Comparison of ENCODE assay signal across 30 cellular contexts in genomic region chr6:46888031-46888430, GRCh38. TPM values are rescaled to one million over a fixed set of nuclear protein-coding genes. Genes with fewer than 3 reads are reported as not detected.
DNase-seq lines count a peak whose midpoint lies in the region; ATAC-seq, FAIRE-seq and TF ChIP-seq lines count a peak whose summit lies in the region.
"Had no signal": no experiment of that assay in that cellular context is flagged by ENCODE, and none has a peak within 500 bp of the region (broad histone marks: within the 10 kb centered on the region; RNA-seq: fewer than 3 reads in every experiment).

No MANE protein-coding gene starts in this region.

- ATAC-seq in foreskin keratinocyte = peak; percentile 80
- ATAC-seq in stimulated activated effector memory CD8-positive, alpha-beta T cell treated with anti-CD3 and anti-CD28 coated beads, Interleukin-12 subunit alpha, Interleukin-12 subunit beta, amount 100 ng/mL, for 72 hours = peak; percentile 16
- ATAC-seq in GM21737 (IDR thresholded peaks at IDR 0.05; ENCODE audit: unreplicated experiment) = no peak
- no peak for ATAC-seq in left colon
- ATAC-seq: gastrocnemius medialis, Right ventricle myocardium inferior had no signal

- H3K4me1 Mint-ChIP-seq in astrocyte (ENCODE audit: low read depth, unreplicated experiment) = peaks cover 13% of the 10 kb centered on the region
- H3K4me1 Mint-ChIP-seq in stimulated activated effector memory CD8-positive, alpha-beta T cell treated with anti-CD3 and anti-CD28 coated beads, Interleukin-12 subunit alpha, Interleukin-12 subunit beta, amount 100 ng/mL, for 72 hours = no peaks in the 10 kb centered on the region
- H3K4me1 Mint-ChIP-seq: CD8-positive, alpha-beta memory T cell had no signal

- no peaks in the 10 kb centered on the region for H3K79me2 ChIP-seq in astrocyte (ENCODE audit: insufficient read depth, low read length)

- peaks cover 4% of the 10 kb centered on the region for H3K4me1 ChIP-seq in astrocyte (ENCODE audit: insufficient read depth, low read length)
- no peaks in the 10 kb centered on the region for H3K4me1 ChIP-seq in foreskin keratinocyte
- H3K4me1 ChIP-seq: adrenal gland, gastrocnemius medialis, tibial nerve had no signal

- H3K4me2 ChIP-seq in astrocyte (ENCODE audit: low read length) = peak overlapping the region; percentile 5

- H3K9me3 Mint-ChIP-seq in astrocyte (ENCODE audit: unreplicated experiment) = no peaks in the 10 kb centered on the region
- H3K9me3 Mint-ChIP-seq in stimulated activated effector memory CD8-positive, alpha-beta T cell treated with anti-CD3 and anti-CD28 coated beads, Interleukin-12 subunit alpha, Interleukin-12 subunit beta, amount 100 ng/mL, for 72 hours = no peaks in the 10 kb centered on the region
- H3K9me3 Mint-ChIP-seq: CD8-positive, alpha-beta memory T cell had no signal

- no peak overlapping the region for H3K4me3 ChIP-seq in astrocyte (ENCODE audit: insufficient read depth, low read depth, low read length)
- H3K4me3 ChIP-seq: adrenal gland, gastrocnemius medialis, MG63, right atrium auricular region, stomach, tibial nerve had no signal

- no peak for TF ChIP-seq CTCF in astrocyte (IDR thresholded peaks at IDR 0.05; ENCODE audit: insufficient read depth, low read depth, low read length)
- no peak for TF ChIP-seq CTCF in foreskin keratinocyte (conservative IDR thresholded peaks at IDR 0.05)

- peaks cover 3% of the 10 kb centered on the region for H3K27me3 Mint-ChIP-seq in astrocyte (ENCODE audit: low read depth, unreplicated experiment)

- peak overlapping the region; percentile 29 for H3K27ac Mint-ChIP-seq in astrocyte (ENCODE audit: unreplicated experiment)
- no peak overlapping the region for H3K27ac Mint-ChIP-seq in stimulated activated effector memory CD8-positive, alpha-beta T cell treated with anti-CD3 and anti-CD28 coated beads, Interleukin-12 subunit alpha, Interleukin-12 subunit beta, amount 100 ng/mL, for 72 hours
- H3K27ac Mint-ChIP-seq: CD8-positive, alpha-beta memory T cell had no signal

- no peaks in the 10 kb centered on the region for H3K9me3 ChIP-seq in astrocyte (ENCODE audit: insufficient read depth, low read depth, low read length)
- H3K9me3 ChIP-seq: adrenal gland, gastrocnemius medialis, MG63, right atrium auricular region, stomach, tibial nerve had no signal

- H3K27me3 ChIP-seq in astrocyte (ENCODE audit: insufficient read depth, low read length) (no peaks in the 10 kb centered on the region), foreskin keratinocyte (no peaks in the 10 kb centered on the region)
- H3K27me3 ChIP-seq: adrenal gland, gastrocnemius medialis, MG63, right atrium auricular region, stomach, tibial nerve had no signal

- intact Hi-C loops in left colon (cut with DNase I, micrococcal nuclease) = no loop called here

- no peak for FAIRE-seq in astrocyte (lab: Jason Lieb, UNC)
- FAIRE-seq: H54 had no signal

- DNase-seq in HT1080 (ENCODE audit: low read depth) (peak; percentile 87), astrocyte (ENCODE audit: low read depth) (peak; percentile 80), foreskin keratinocyte (peak; percentile 16 to 72), islet precursor cell (no peak), left colon (no peak)
- DNase-seq in stimulated activated effector memory CD8-positive, alpha-beta T cell treated with anti-CD3 and anti-CD28 coated beads, Interleukin-12 subunit alpha, Interleukin-12 subunit beta, amount 100 ng/mL, for 72 hours (ENCODE audit: low spot score in 2 of 2) = no peak
- DNase-seq in activated CD4-positive, alpha-beta T cell treated with anti-CD3 and anti-CD28 coated beads, Interleukin-2, amount 50 U/mL, for 4 hours = no peak
- DNase-seq: activated CD4-positive, CD25-positive, alpha-beta regulatory T cell; activated naive CD4-positive, alpha-beta T cell; activated T-cell treated with anti-CD3 and anti-CD28 coated beads, Interleukin-2, amount 50 U/mL, for 1 hour; adrenal gland; caudate nucleus; CD8-positive, alpha-beta memory T cell; DMS79 treated with DMSO at 0.1 percent for 48 hours; erythroblast; gastrocnemius medialis; IMR-90; kidney glomerular epithelial cell; mesendoderm; MG63; NCI-H1417 treated with DMSO at 0.1 percent for 48 hours; NCI-H510A treated with DMSO at 0.1 percent for 48 hours; stimulated activated CD4-positive, alpha-beta T cell treated with anti-CD3 and anti-CD28 coated beads, Interleukin-12 subunit alpha, Interleukin-12 subunit beta, amount 100 ng/mL, for 4 hours; stomach had no signal

- H3K36me3 Mint-ChIP-seq in astrocyte (ENCODE audit: low read depth, unreplicated experiment) = no peaks in the 10 kb centered on the region
- no peaks in the 10 kb centered on the region for H3K36me3 Mint-ChIP-seq in stimulated activated effector memory CD8-positive, alpha-beta T cell treated with anti-CD3 and anti-CD28 coated beads, Interleukin-12 subunit alpha, Interleukin-12 subunit beta, amount 100 ng/mL, for 72 hours
- H3K36me3 Mint-ChIP-seq: CD8-positive, alpha-beta memory T cell had no signal

- H3K36me3 ChIP-seq in astrocyte (ENCODE audit: insufficient read depth, low read length) = no peaks in the 10 kb centered on the region
- H3K36me3 ChIP-seq: gastrocnemius medialis, MG63, right atrium auricular region, stomach, tibial nerve had no signal

- H3K4me3 Mint-ChIP-seq in astrocyte (ENCODE audit: unreplicated experiment) = no peak overlapping the region
- H3K4me3 Mint-ChIP-seq in stimulated activated effector memory CD8-positive, alpha-beta T cell treated with anti-CD3 and anti-CD28 coated beads, Interleukin-12 subunit alpha, Interleukin-12 subunit beta, amount 100 ng/mL, for 72 hours = no peak overlapping the region
- H3K4me3 Mint-ChIP-seq: CD8-positive, alpha-beta memory T cell had no signal

- H3K9ac ChIP-seq in astrocyte (ENCODE audit: low read length) = no peak overlapping the region

- no peak overlapping the region for H2AFZ ChIP-seq in astrocyte (ENCODE audit: low read depth, low read length)

- H4K20me1 ChIP-seq in astrocyte (ENCODE audit: insufficient read depth, low read length) = no peaks in the 10 kb centered on the region

- H3K27ac ChIP-seq in astrocyte (ENCODE audit: low read depth, low read length) = peak overlapping the region; percentile 21
- H3K27ac ChIP-seq in foreskin keratinocyte = no peak overlapping the region
- H3K27ac ChIP-seq: adrenal gland, gastrocnemius medialis, HL-60, right atrium auricular region, stomach, tibial nerve had no signal

RNA-seq across cellular contexts. Expression of gene ADGRF5, which starts 33.7 kb away (rescaled TPM):
- total RNA-seq in HT1080 (2014; rRNA removed; shearing (Covaris generic)) = 2.9 and 6.0 TPM in 2 replicates
- 0.77 and 1.4 TPM in 2 replicates for polyA plus RNA-seq in HT1080 (2015; cell fraction: cytosol; rRNA removed)
- 2.1 and 2.5 TPM in 2 replicates for polyA plus RNA-seq in HT1080 (2015; cell fraction: nucleus; rRNA removed)
- total RNA-seq in astrocyte (0.54 and 1.1 TPM in 2 replicates), foreskin keratinocyte (0.03 TPM in 1 of 2 replicates, not detected in the other), left colon (1 to 10 TPM; 3.2 to 3.8 TPM)
- not detected in 2 replicates for polyA plus RNA-seq in foreskin keratinocyte
- total RNA-seq: CD8-positive, alpha-beta memory T cell; IMR-90 had no signal
- polyA plus RNA-seq: CD8-positive, alpha-beta memory T cell; IMR-90 had no signal

Comparison
In these comparisons a context has a peak if more than half of its experiments do, and no peak if none do; other contexts are left out.
1. DNase-seq: peak in HT1080 (single experiment), astrocyte (single experiment) and foreskin keratinocyte (2 of 2); none in stimulated activated effector memory CD8-positive, alpha-beta T cell treated with anti-CD3 and anti-CD28 coated beads, Interleukin-12 subunit alpha, Interleukin-12 subunit beta, amount 100 ng/mL, for 72 hours (0 of 2), activated CD4-positive, alpha-beta T cell treated with anti-CD3 and anti-CD28 coated beads, Interleukin-2, amount 50 U/mL, for 4 hours (0 of 2), islet precursor cell (single experiment) and left colon (0 of 2).
2. ATAC-seq: peak in foreskin keratinocyte (single experiment) and stimulated activated effector memory CD8-positive, alpha-beta T cell treated with anti-CD3 and anti-CD28 coated beads, Interleukin-12 subunit alpha, Interleukin-12 subunit beta, amount 100 ng/mL, for 72 hours (single experiment); none in GM21737 (single experiment) and left colon (single experiment).